ENCODE assay signal across 14 cellular contexts in genomic region chr2:101815739-101816391, GRCh38.
DNase-seq lines count a peak whose midpoint lies in the region; ATAC-seq and TF ChIP-seq lines count a peak whose summit lies in the region.
"Had no signal": no experiment of that assay in that cellular context is flagged by ENCODE, and none has a peak within 500 bp of the region (broad histone marks: within the 10 kb centered on the region; RNA-seq: fewer than 3 reads in every experiment).

No MANE protein-coding gene starts in this region.

- peak; percentile 23 to 35 for TF ChIP-seq RAD21 in liver (IDR thresholded peaks at IDR 0.05)

- intact Hi-C loops in Right ventricle myocardium superior (cut with DNase I) = no loop called here
- intact Hi-C loops in cardiac septum (cut with DNase I) = loop anchor here (5.0 kb wide), 1 partner anchor 44 kb away; no protein-coding TSS in a partner anchor
- intact Hi-C loops in uterus (cut with DNase I; ENCODE audit: low total_unique reads) = no loop called here
- intact Hi-C loops in stomach (cut with DNase I; ENCODE audit: low total_unique reads) = no loop called here

- TF ChIP-seq POLR2A in uterus (IDR thresholded peaks at IDR 0.05) (no peak), stomach (IDR thresholded peaks at IDR 0.05) (no peak)

- peaks cover 11 to 58% (median 37%) of the 10 kb centered on the region in 4 donors for H3K4me1 ChIP-seq in liver (ENCODE audit: control insufficient read depth in 4 of 4, insufficient read depth in 4 of 4, low read length in 3 of 4)
- H3K4me1 ChIP-seq in uterus = no peaks in the 10 kb centered on the region
- H3K4me1 ChIP-seq in stomach = peaks cover 11 to 61% (median 41%) of the 10 kb centered on the region in 4 donors

- peak overlapping the region; percentile 58 for H3K27ac Mint-ChIP-seq in central memory CD8-positive, alpha-beta T cell (ENCODE audit: low read depth)
- H3K27ac Mint-ChIP-seq: activated naive CD4-positive, alpha-beta T cell treated with anti-CD3 and anti-CD28 coated beads, Interleukin-2, amount 10 ng/mL, durations not matched to agents 7 days and 5 days had no signal

- TF ChIP-seq EP300 in stomach (IDR thresholded peaks at IDR 0.05) = no peak

- no peaks in the 10 kb centered on the region for H3K27me3 Mint-ChIP-seq in central memory CD8-positive, alpha-beta T cell
- H3K27me3 Mint-ChIP-seq: activated naive CD4-positive, alpha-beta T cell treated with anti-CD3 and anti-CD28 coated beads, Interleukin-2, amount 10 ng/mL, durations not matched to agents 7 days and 5 days; B cell had no signal

- ATAC-seq in Right ventricle myocardium superior (ENCODE audit: poor library complexity) = peak; percentile 42
- ATAC-seq in central memory CD8-positive, alpha-beta T cell (replicated peaks; ENCODE audit: extremely low read depth, poor library complexity, severe bottlenecking) = no peak
- no peak for ATAC-seq in GM18519 (IDR thresholded peaks at IDR 0.05; ENCODE audit: low FRiP score, unreplicated experiment)

- H3K9me3 ChIP-seq in liver (ENCODE audit: control insufficient read depth in 4 of 4, low read length in 3 of 4) = no peaks in the 10 kb centered on the region
- H3K9me3 ChIP-seq in uterus = no peaks in the 10 kb centered on the region
- no peaks in the 10 kb centered on the region for H3K9me3 ChIP-seq in stomach

- H3K27me3 ChIP-seq in liver (ENCODE audit: control insufficient read depth in 4 of 4, insufficient read depth in 4 of 4, low read length in 3 of 4) = no peaks in the 10 kb centered on the region
- no peaks in the 10 kb centered on the region for H3K27me3 ChIP-seq in uterus
- H3K27me3 ChIP-seq in stomach = no peaks in the 10 kb centered on the region

- peak overlapping the region; percentile 55 to 64 for H3K27ac ChIP-seq in liver (ENCODE audit: low read depth in 1 of 2, low read length in 2 of 2)
- H3K27ac ChIP-seq in uterus = no peak overlapping the region
- no peak overlapping the region for H3K27ac ChIP-seq in stomach

- H3K4me3 ChIP-seq in liver (ENCODE audit: low read depth in 1 of 3, low read length in 3 of 3) (peak overlapping the region in 2 of 3 donors; percentile 27), uterus (no peak overlapping the region), stomach (no peak overlapping the region)

- WGBS in liver = 45% methylated on average over 14 of the region's 14 CpGs
- 80 to 87% (median 82%) methylated on average over 14 of the region's 14 CpGs for WGBS in stomach, 5 donors

- no peaks in the 10 kb centered on the region for H3K36me3 Mint-ChIP-seq in central memory CD8-positive, alpha-beta T cell (ENCODE audit: insufficient read depth)

- H3K4me3 Mint-ChIP-seq in central memory CD8-positive, alpha-beta T cell = no peak overlapping the region
- H3K4me3 Mint-ChIP-seq: activated naive CD4-positive, alpha-beta T cell treated with anti-CD3 and anti-CD28 coated beads, Interleukin-2, amount 10 ng/mL, durations not matched to agents 7 days and 5 days; B cell had no signal

- no peaks in the 10 kb centered on the region for H3K9me3 Mint-ChIP-seq in central memory CD8-positive, alpha-beta T cell
- H3K9me3 Mint-ChIP-seq: activated naive CD4-positive, alpha-beta T cell treated with anti-CD3 and anti-CD28 coated beads, Interleukin-2, amount 10 ng/mL, durations not matched to agents 7 days and 5 days had no signal

- H3K36me3 ChIP-seq in liver (ENCODE audit: control insufficient read depth in 4 of 4, insufficient read depth in 3 of 4, low read depth in 1 of 4, low read length in 3 of 4) (peaks cover 0 to 1% (median 0%) of the 10 kb centered on the region in 4 donors), uterus (no peaks in the 10 kb centered on the region), stomach (no peaks in the 10 kb centered on the region)

- H3K4me1 Mint-ChIP-seq in central memory CD8-positive, alpha-beta T cell = peaks cover 73% of the 10 kb centered on the region

- no peak for DNase-seq in Right ventricle myocardium superior
- DNase-seq in cardiac septum (ENCODE audit: low spot score) = no peak
- DNase-seq in central memory CD8-positive, alpha-beta T cell (ENCODE audit: low spot score in 2 of 2) = no peak
- peak; percentile 35 to 43 for DNase-seq in uterus
- DNase-seq in stomach = no peak
- DNase-seq in NCI-H1048 (lab: John Stamatoyannopoulos, UW) = no peak
- DNase-seq: activated CD4-positive, alpha-beta T cell treated with anti-CD3 and anti-CD28 coated beads, Interleukin-2, amount 50 U/mL, for 48 hours; activated naive CD4-positive, alpha-beta T cell treated with anti-CD3 and anti-CD28 coated beads, Interleukin-2, amount 10 ng/mL, durations not matched to agents 7 days and 5 days; NCI-H1092; small intestine; T-helper 1 cell had no signal

- TF ChIP-seq CTCF in liver (IDR thresholded peaks at IDR 0.05; ENCODE audit: low read depth, low read length, missing input control) (no peak), uterus (IDR thresholded peaks at IDR 0.05) (no peak), stomach (IDR thresholded peaks at IDR 0.05) (no peak)

- no peak overlapping the region for H3K9ac ChIP-seq in liver (ENCODE audit: low read depth in 1 of 2, low read length in 2 of 2)

TF ChIP-seq in liver, 16 proteins besides CTCF, POLR2A, EP300 and RAD21:
- TF ChIP-seq RXRA (IDR thresholded peaks at IDR 0.05) (peak; percentile 88 to 91), YY1 (IDR thresholded peaks at IDR 0.05) (peak; percentile 18), SP1 (IDR thresholded peaks at IDR 0.05) (peak; percentile 16), JUND (IDR thresholded peaks at IDR 0.05) (peak in 1 of 2 donors; percentile 31), NR2F2 (IDR thresholded peaks at IDR 0.05) (peak; percentile 77), GABPA (IDR thresholded peaks at IDR 0.05 in 1 of 2, conservative IDR thresholded peaks at IDR 0.05 in 1 of 2) (no peak), REST (IDR thresholded peaks at IDR 0.05) (no peak), HNF4G (IDR thresholded peaks at IDR 0.05) (peak; percentile 10), HNF4A (conservative IDR thresholded peaks at IDR 0.05) (peak; percentile 61 to 72), EGR1 (IDR thresholded peaks at IDR 0.05; ENCODE audit: low read depth in 2 of 2) (no peak), FOXA2 (IDR thresholded peaks at IDR 0.05) (no peak), TAF1 (conservative IDR thresholded peaks at IDR 0.05) (no peak), FOXA1 (IDR thresholded peaks at IDR 0.05) (no peak)
- TF ChIP-seq, protein P1, sequence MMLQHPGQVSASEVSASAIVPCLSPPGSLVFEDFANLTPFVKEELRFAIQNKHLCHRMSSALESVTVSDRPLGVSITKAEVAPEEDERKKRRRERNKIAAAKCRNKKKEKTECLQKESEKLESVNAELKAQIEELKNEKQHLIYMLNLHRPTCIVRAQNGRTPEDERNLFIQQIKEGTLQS (IDR thresholded peaks at IDR 0.05) = no peak
- TF ChIP-seq, protein P2, sequence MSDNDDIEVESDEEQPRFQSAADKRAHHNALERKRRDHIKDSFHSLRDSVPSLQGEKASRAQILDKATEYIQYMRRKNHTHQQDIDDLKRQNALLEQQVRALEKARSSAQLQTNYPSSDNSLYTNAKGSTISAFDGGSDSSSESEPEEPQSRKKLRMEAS (IDR thresholded peaks at IDR 0.05) = peak; percentile 13
- TF ChIP-seq, protein P3, sequence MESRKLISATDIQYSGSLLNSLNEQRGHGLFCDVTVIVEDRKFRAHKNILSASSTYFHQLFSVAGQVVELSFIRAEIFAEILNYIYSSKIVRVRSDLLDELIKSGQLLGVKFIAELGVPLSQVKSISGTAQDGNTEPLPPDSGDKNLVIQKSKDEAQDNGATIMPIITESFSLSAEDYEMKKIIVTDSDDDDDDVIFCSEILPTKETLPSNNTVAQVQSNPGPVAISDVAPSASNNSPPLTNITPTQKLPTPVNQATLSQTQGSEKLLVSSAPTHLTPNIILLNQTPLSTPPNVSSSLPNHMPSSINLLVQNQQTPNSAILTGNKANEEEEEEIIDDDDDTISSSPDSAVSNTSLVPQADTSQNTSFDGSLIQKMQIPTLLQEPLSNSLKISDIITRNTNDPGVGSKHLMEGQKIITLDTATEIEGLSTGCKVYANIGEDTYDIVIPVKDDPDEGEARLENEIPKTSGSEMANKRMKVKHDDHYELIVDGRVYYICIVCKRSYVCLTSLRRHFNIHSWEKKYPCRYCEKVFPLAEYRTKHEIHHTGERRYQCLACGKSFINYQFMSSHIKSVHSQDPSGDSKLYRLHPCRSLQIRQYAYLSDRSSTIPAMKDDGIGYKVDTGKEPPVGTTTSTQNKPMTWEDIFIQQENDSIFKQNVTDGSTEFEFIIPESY (IDR thresholded peaks at IDR 0.05) = peak; percentile 18

Comparison
In these comparisons a context has a peak if more than half of its experiments do, and no peak if none do; other contexts are left out.
1. DNase-seq: peak in uterus (2 of 2); none in Right ventricle myocardium superior (single experiment), cardiac septum (single experiment), central memory CD8-positive, alpha-beta T cell (0 of 2), stomach (single experiment) and NCI-H1048 (single experiment).
2. H3K27ac ChIP-seq: peak in liver (2 of 2); none in uterus (0 of 2) and stomach (0 of 5).
3. H3K4me3 ChIP-seq: peak in liver (2 of 3); none in uterus (0 of 2) and stomach (0 of 4).